19 cellular contexts compared by ENCODE assay signal in the genomic region with DNA sequence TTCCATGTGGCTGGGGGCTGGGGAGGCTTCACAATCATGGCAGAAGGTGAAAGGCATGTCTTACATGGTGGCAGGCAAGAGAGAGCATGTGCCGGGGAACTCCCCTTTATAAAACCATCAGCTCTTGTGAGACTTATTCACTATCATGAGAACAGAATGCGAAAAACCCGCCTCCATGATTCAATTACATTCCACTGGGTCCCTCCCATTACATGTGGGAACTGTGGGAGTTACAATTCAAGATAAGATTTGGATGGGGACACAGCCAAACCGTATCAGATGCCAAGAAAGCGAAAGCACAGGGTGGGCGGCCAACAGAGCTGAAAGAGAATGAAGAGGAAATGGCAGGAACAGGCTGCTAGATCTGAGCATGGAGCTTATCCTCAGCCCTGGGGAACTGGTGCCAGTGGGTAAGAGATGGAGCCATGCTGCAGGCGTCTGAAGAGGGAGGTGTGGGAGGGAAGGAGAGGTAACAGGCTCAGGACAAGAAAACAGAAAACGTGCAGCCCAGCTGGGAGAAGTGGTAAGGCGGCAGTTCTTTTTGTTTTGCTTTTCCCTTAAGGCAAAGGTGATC.
"Had no signal": no experiment of that assay in that cellular context is flagged by ENCODE, and none has a peak within 500 bp of the region (broad histone marks: within the 10 kb centered on the region; RNA-seq: fewer than 3 reads in every experiment).

No MANE protein-coding gene starts in this region.

- H3K4me1 ChIP-seq: colonic mucosa had no signal

- H3K4me1 Mint-ChIP-seq: activated naive CD4-positive, alpha-beta T cell treated with anti-CD3 and anti-CD28 coated beads, Interleukin-2, amount 50 U/mL, for 24 hours; central memory CD8-positive, alpha-beta T cell had no signal

- H3K27me3 Mint-ChIP-seq: activated naive CD4-positive, alpha-beta T cell treated with anti-CD3 and anti-CD28 coated beads, Interleukin-2, amount 50 U/mL, for 24 hours; central memory CD8-positive, alpha-beta T cell; stimulated activated naive CD8-positive, alpha-beta T cell treated with anti-CD3 and anti-CD28 coated beads, Interleukin-15, Interleukin-2, amounts not matched to agents 100 ng/mL and 50 ng/mL, for 24 hours; type B pancreatic cell had no signal

- H3K27ac Mint-ChIP-seq: activated naive CD4-positive, alpha-beta T cell treated with anti-CD3 and anti-CD28 coated beads, Interleukin-2, amount 50 U/mL, for 24 hours; activated T-cell treated with anti-CD3 and anti-CD28 coated beads, Interleukin-2, amount 50 U/mL, for 72 hours; mesothelial cell of epicardium; natural killer cell treated with Interleukin-12 subunit alpha and Interleukin-12 subunit beta and Interleukin-15 and Interleukin-18, amount 100 ng/mL, for 72 hours; stimulated activated naive CD8-positive, alpha-beta T cell treated with anti-CD3 and anti-CD28 coated beads, Interleukin-15, Interleukin-2, amounts not matched to agents 100 ng/mL and 50 ng/mL, for 24 hours; type B pancreatic cell had no signal

- H3K27me3 ChIP-seq: body of pancreas, colonic mucosa had no signal

- H3K9me3 Mint-ChIP-seq: activated naive CD4-positive, alpha-beta T cell treated with anti-CD3 and anti-CD28 coated beads, Interleukin-2, amount 50 U/mL, for 24 hours; central memory CD8-positive, alpha-beta T cell; natural killer cell treated with Interleukin-12 subunit alpha and Interleukin-12 subunit beta and Interleukin-15 and Interleukin-18, amount 100 ng/mL, for 72 hours; type B pancreatic cell had no signal

- H3K4me3 ChIP-seq: body of pancreas, colonic mucosa, lung had no signal

- H3K4me3 Mint-ChIP-seq: activated naive CD4-positive, alpha-beta T cell treated with anti-CD3 and anti-CD28 coated beads, Interleukin-2, amount 50 U/mL, for 24 hours; activated T-cell treated with anti-CD3 and anti-CD28 coated beads, Interleukin-2, amount 50 U/mL, for 72 hours; central memory CD8-positive, alpha-beta T cell; mesothelial cell of epicardium; natural killer cell treated with Interleukin-12 subunit alpha and Interleukin-12 subunit beta and Interleukin-15 and Interleukin-18, amount 100 ng/mL, for 72 hours; stimulated activated naive CD8-positive, alpha-beta T cell treated with anti-CD3 and anti-CD28 coated beads, Interleukin-15, Interleukin-2, amounts not matched to agents 100 ng/mL and 50 ng/mL, for 24 hours; type B pancreatic cell had no signal

- H3K36me3 Mint-ChIP-seq: mesothelial cell of epicardium; natural killer cell treated with Interleukin-12 subunit alpha and Interleukin-12 subunit beta and Interleukin-15 and Interleukin-18, amount 100 ng/mL, for 72 hours; type B pancreatic cell had no signal

- ATAC-seq: activated T-cell treated with anti-CD3 and anti-CD28 coated beads, Interleukin-2, amount 50 U/mL, for 72 hours; body of pancreas; esophagus mucosa; left colon; natural killer cell treated with Interleukin-12 subunit alpha and Interleukin-12 subunit beta and Interleukin-15 and Interleukin-18, amount 100 ng/mL, for 72 hours had no signal

- DNase-seq: activated CD4-positive, CD25-positive, alpha-beta regulatory T cell treated with anti-CD3 and anti-CD28 coated beads, Interleukin-2, amount 50 U/mL, for 72 hours; activated effector memory CD4-positive, alpha-beta T cell treated with anti-CD3 and anti-CD28 coated beads, Interleukin-2, amount 50 U/mL, for 16 hours; activated T-cell treated with anti-CD3 and anti-CD28 coated beads, Interleukin-2, amount 50 U/mL, for 72 hours; body of pancreas; colonic mucosa; foreskin fibroblast; left colon; retina; SW 1271; T-helper 2 cell had no signal

- H3K36me3 ChIP-seq: colonic mucosa had no signal

- H3K9me3 ChIP-seq: body of pancreas, colonic mucosa had no signal

- H3K27ac ChIP-seq: body of pancreas, colonic mucosa, VCaP had no signal
